Comparison of ENCODE assay signal across 24 cellular contexts in genomic region chr5:88117546-88117945, GRCh38.
"Had no signal": no experiment of that assay in that cellular context is flagged by ENCODE, and none has a peak within 500 bp of the region (broad histone marks: within the 10 kb centered on the region; RNA-seq: fewer than 3 reads in every experiment).

No MANE protein-coding gene starts in this region.

- H3K4me3 ChIP-seq: stomach, testis, thoracic aorta, thyroid gland, tibial artery, tibial nerve, transverse colon, upper lobe of left lung, upper lobe of right lung, uterus, vagina had no signal

- DNase-seq: stimulated activated CD4-positive, alpha-beta T cell treated with anti-CD3 and anti-CD28 coated beads, Interleukin-2, amount 100 ng/mL, for 48 hours; stimulated activated CD4-positive, alpha-beta T cell treated with anti-CD3 and anti-CD28 coated beads, Interleukin-4, amount 100 ng/mL, for 1 hour; stimulated activated CD4-positive, alpha-beta T cell treated with anti-CD3 and anti-CD28 coated beads, Interleukin-4, amount 100 ng/mL, for 24 hours; stimulated activated CD4-positive, alpha-beta T cell treated with anti-CD3 and anti-CD28 coated beads, Interleukin-4, amount 100 ng/mL, for 4 hours; stimulated activated CD8-positive, alpha-beta memory T cell treated with anti-CD3 and anti-CD28 coated beads, Interleukin-4, amount 100 ng/mL, for 48 hours; stimulated activated naive B cell treated with anti-CD40 and anti-IgM and Interleukin-4, amounts not matched to agents 10 μg/mL and 1 μg/mL and 100 μg/mL, for 72 hours; stimulated activated naive CD4-positive, alpha-beta T cell; stimulated activated naive CD4-positive, alpha-beta T cell treated with Interleukin-2 at 50 U/mL for 16 hours; stimulated activated naive CD8-positive, alpha-beta T cell treated with anti-CD3 and anti-CD28 coated beads, Interleukin-15, amount 100 ng/mL, for 72 hours; stimulated activated naive CD8-positive, alpha-beta T cell treated with anti-CD3 and anti-CD28 coated beads, Interleukin-15, Interleukin-2, amounts not matched to agents 100 U/mL and 50 U/mL, for 24 hours; stomach; substantia nigra; testis; thyroid gland; tibial artery; transverse colon; upper lobe of left lung; upper lobe of right lung; uterus had no signal

- H3K27me3 ChIP-seq: stomach, testis, thyroid gland, tibial artery, tibial nerve, transverse colon, upper lobe of left lung, upper lobe of right lung, uterus, vagina had no signal

- ATAC-seq: stimulated activated effector memory CD8-positive, alpha-beta T cell treated with anti-CD3 and anti-CD28 coated beads, Interleukin-12 subunit alpha, Interleukin-12 subunit beta, amount 100 ng/mL, for 72 hours; stimulated activated memory B cell treated with anti-CD40 and anti-IgM and Interleukin-4, amounts not matched to agents 10 μg/mL and 1 μg/mL and 100 μg/mL, for 72 hours; stimulated activated naive B cell treated with anti-CD40 and anti-IgM and Interleukin-4, amounts not matched to agents 10 μg/mL and 1 μg/mL and 100 μg/mL, for 72 hours; stimulated activated naive CD8-positive, alpha-beta T cell treated with anti-CD3 and anti-CD28 coated beads, Interleukin-15, amount 100 ng/mL, for 72 hours; stimulated activated naive CD8-positive, alpha-beta T cell treated with anti-CD3 and anti-CD28 coated beads, Interleukin-15, Interleukin-2, amounts not matched to agents 100 U/mL and 50 U/mL, for 24 hours; upper lobe of right lung had no signal

- H3K36me3 ChIP-seq: stomach, thoracic aorta, thyroid gland, tibial artery, tibial nerve, transverse colon, upper lobe of left lung, upper lobe of right lung, uterus, vagina had no signal

- H3K27ac ChIP-seq: stomach, testis, thoracic aorta, thyroid gland, tibial artery, tibial nerve, transverse colon, upper lobe of left lung, upper lobe of right lung, uterus, vagina had no signal

- H3K9me3 ChIP-seq: testis, thoracic aorta, thyroid gland, tibial artery, tibial nerve, transverse colon, upper lobe of left lung, upper lobe of right lung, uterus, vagina had no signal

- H3K4me1 ChIP-seq: stomach, testis, thyroid gland, tibial artery, tibial nerve, transverse colon, upper lobe of left lung, upper lobe of right lung, uterus, vagina had no signal
